29 cellular contexts compared by ENCODE assay signal in genomic region chr17:45848405-45848804, GRCh38. TPM values are rescaled to one million over a fixed set of nuclear protein-coding genes. Genes with fewer than 3 reads are reported as not detected.
"Had no signal": no experiment of that assay in that cellular context is flagged by ENCODE, and none has a peak within 500 bp of the region (broad histone marks: within the 10 kb centered on the region; RNA-seq: fewer than 3 reads in every experiment).

No MANE protein-coding gene starts in this region.

- H3K27me3 ChIP-seq: breast epithelium, neural progenitor cell had no signal

- DNase-seq: activated B cell treated with CpG ODN at 0.5 μM for 24 hours; activated CD4-positive, alpha-beta T cell treated with anti-CD3 and anti-CD28 coated beads for 36 hours; activated CD4-positive, alpha-beta T cell treated with anti-CD3 and anti-CD28 coated beads, Interleukin-2, amount 50 U/mL, for 48 hours; activated CD8-positive, alpha-beta memory T cell treated with anti-CD3 and anti-CD28 coated beads, Interleukin-2, amount 50 U/mL, for 48 hours; activated naive CD4-positive, alpha-beta T cell treated with Interleukin-2 at 50 U/mL for 16 hours; activated naive CD8-positive, alpha-beta T cell treated with anti-CD3 and anti-CD28 coated beads for 36 hours; activated T-cell treated with anti-CD3 and anti-CD28 coated beads, Interleukin-2, amount 50 U/mL, for 4 hours; effector memory CD4-positive, alpha-beta T cell; lower lobe of right lung; mesendoderm; naive B cell; retina; stimulated activated CD4-positive, alpha-beta T cell treated with anti-CD3 and anti-CD28 coated beads, Interleukin-2, amount 100 ng/mL, for 48 hours; stimulated activated CD8-positive, alpha-beta memory T cell treated with anti-CD3 and anti-CD28 coated beads, Interleukin-4, amount 100 ng/mL, for 48 hours; stimulated activated naive B cell treated with anti-CD40 and anti-IgM and Interleukin-4, amounts not matched to agents 10 μg/mL and 1 μg/mL and 100 μg/mL, for 72 hours; T-helper 1 cell had no signal

- H3K4me1 Mint-ChIP-seq: activated B cell treated with CpG ODN at 0.5 μM for 24 hours, neural progenitor cell had no signal

- H3K4me2 ChIP-seq: neural progenitor cell had no signal

- H3K27ac Mint-ChIP-seq: activated B cell treated with CpG ODN at 0.5 μM for 24 hours; activated CD4-positive, alpha-beta T cell treated with anti-CD3 and anti-CD28 coated beads for 36 hours; activated naive CD8-positive, alpha-beta T cell treated with anti-CD3 and anti-CD28 coated beads for 36 hours; dendritic cell treated with granulocyte-macrophage colony-stimulating factor and Interleukin-4, amounts not matched to agents 40 ng/mL and 50 ng/mL, for 4 days; naive B cell; neural progenitor cell; progenitor cell of endocrine pancreas; stimulated activated naive B cell treated with anti-CD40 and anti-IgM and Interleukin-4, amounts not matched to agents 10 μg/mL and 1 μg/mL and 100 μg/mL, for 72 hours had no signal

- H2AFZ ChIP-seq: neural progenitor cell had no signal

- H3K4me3 ChIP-seq: breast epithelium, esophagus muscularis mucosa, heart right ventricle, lower lobe of right lung, neural progenitor cell, upper lobe of left lung had no signal

- H3K36me3 Mint-ChIP-seq: activated naive CD8-positive, alpha-beta T cell treated with anti-CD3 and anti-CD28 coated beads for 36 hours; naive B cell; neural progenitor cell; stimulated activated naive B cell treated with anti-CD40 and anti-IgM and Interleukin-4, amounts not matched to agents 10 μg/mL and 1 μg/mL and 100 μg/mL, for 72 hours had no signal

- H3K27ac ChIP-seq: breast epithelium, esophagus muscularis mucosa, heart right ventricle, lower lobe of right lung, neural progenitor cell, upper lobe of left lung had no signal

- H3K4me1 ChIP-seq: breast epithelium, esophagus muscularis mucosa, lower lobe of right lung, neural progenitor cell, upper lobe of left lung had no signal

- H3K36me3 ChIP-seq: breast epithelium, esophagus muscularis mucosa, heart right ventricle, lower lobe of right lung, neural progenitor cell, upper lobe of left lung had no signal

- H3K9me3 ChIP-seq: breast epithelium, esophagus muscularis mucosa, heart right ventricle, lower lobe of right lung, upper lobe of left lung had no signal

- H3K4me3 Mint-ChIP-seq: activated B cell treated with CpG ODN at 0.5 μM for 24 hours; activated CD4-positive, alpha-beta T cell treated with anti-CD3 and anti-CD28 coated beads for 36 hours; activated naive CD8-positive, alpha-beta T cell treated with anti-CD3 and anti-CD28 coated beads for 36 hours; activated T-cell treated with anti-CD3 and anti-CD28 coated beads, Interleukin-2, amount 50 U/mL, for 4 hours; dendritic cell treated with granulocyte-macrophage colony-stimulating factor and Interleukin-4, amounts not matched to agents 40 ng/mL and 50 ng/mL, for 4 days; naive B cell; stimulated activated naive B cell treated with anti-CD40 and anti-IgM and Interleukin-4, amounts not matched to agents 10 μg/mL and 1 μg/mL and 100 μg/mL, for 72 hours had no signal

- H3K9me3 Mint-ChIP-seq: activated B cell treated with CpG ODN at 0.5 μM for 24 hours; activated naive CD8-positive, alpha-beta T cell treated with anti-CD3 and anti-CD28 coated beads for 36 hours; activated T-cell treated with anti-CD3 and anti-CD28 coated beads, Interleukin-2, amount 50 U/mL, for 4 hours; dendritic cell treated with granulocyte-macrophage colony-stimulating factor and Interleukin-4, amounts not matched to agents 40 ng/mL and 50 ng/mL, for 4 days; naive B cell; stimulated activated naive B cell treated with anti-CD40 and anti-IgM and Interleukin-4, amounts not matched to agents 10 μg/mL and 1 μg/mL and 100 μg/mL, for 72 hours had no signal

- ATAC-seq: activated CD4-positive, alpha-beta T cell treated with anti-CD3 and anti-CD28 coated beads for 36 hours; activated T-cell treated with anti-CD3 and anti-CD28 coated beads, Interleukin-2, amount 50 U/mL, for 4 hours; lower lobe of right lung; stimulated activated naive B cell treated with anti-CD40 and anti-IgM and Interleukin-4, amounts not matched to agents 10 μg/mL and 1 μg/mL and 100 μg/mL, for 72 hours had no signal

RNA-seq across cellular contexts. Expression of gene SPPL2C, which starts 3.7 kb away (rescaled TPM):
- total RNA-seq: activated B cell treated with CpG ODN at 0.5 μM for 24 hours; activated CD4-positive, alpha-beta T cell treated with anti-CD3 and anti-CD28 coated beads for 36 hours; activated CD8-positive, alpha-beta memory T cell treated with anti-CD3 and anti-CD28 coated beads for 36 hours; activated naive CD8-positive, alpha-beta T cell treated with anti-CD3 and anti-CD28 coated beads for 36 hours; activated T-cell treated with anti-CD3 and anti-CD28 coated beads, Interleukin-2, amount 50 U/mL, for 4 hours; breast epithelium; endothelial cell of umbilical vein; esophagus muscularis mucosa; frontal cortex; heart right ventricle; left lobe of liver; lower lobe of right lung; mucosa of gallbladder; osteocyte; progenitor cell of endocrine pancreas; upper lobe of left lung had no signal
